Comparison of ENCODE assay signal across 2 cellular contexts in genomic region chr12:49610785-49611184, GRCh38.
TF ChIP-seq lines count a peak whose summit lies in the region.

No MANE protein-coding gene starts in this region.

TF ChIP-seq in K562, 482 proteins besides CTCF, POLR2A, EP300 and RAD21:
- TF ChIP-seq TRIM28 (IDR thresholded peaks at IDR 0.05) (0 out of 2 replicates have a peak, but pooled peaks have one; percentile 46), ZNF280A (IDR thresholded peaks at IDR 0.05; ENCODE audit: low read depth, partially characterized antibody) (peak; percentile 22)

TF ChIP-seq in HepG2, 621 proteins besides CTCF, POLR2A, EP300 and RAD21:
- peak; percentile 92; the same call in 1 of the 2 replicates for TF ChIP-seq ZNF160 (CRISPR knock-in tag; IDR thresholded peaks at IDR 0.05)
